20 cellular contexts compared by ENCODE assay signal in genomic region chr11:868802-869201, GRCh38. TPM values are rescaled to one million over a fixed set of nuclear protein-coding genes. Genes with fewer than 3 reads are reported as not detected.
DNase-seq lines count a peak whose midpoint lies in the region; ATAC-seq, FAIRE-seq and TF ChIP-seq lines count a peak whose summit lies in the region.
"Had no signal": no experiment of that assay in that cellular context is flagged by ENCODE, and none has a peak within 500 bp of the region (broad histone marks: within the 10 kb centered on the region; RNA-seq: fewer than 3 reads in every experiment).

No MANE protein-coding gene starts in this region.

- H3K4me1 ChIP-seq in mesenchymal stem cell (ENCODE audit: control insufficient read depth, insufficient read depth, low read depth, low read length) = peaks cover 29% of the 10 kb centered on the region

- no peak overlapping the region for H2BK5ac ChIP-seq in mesenchymal stem cell (ENCODE audit: low read depth, low read length, poor library complexity, severe bottlenecking)

- no peak overlapping the region for H4K8ac ChIP-seq in mesenchymal stem cell (ENCODE audit: low read length)

- H3K9me3 Mint-ChIP-seq in activated naive CD8-positive, alpha-beta T cell treated with anti-CD3 and anti-CD28 coated beads for 36 hours = no peaks in the 10 kb centered on the region
- H3K9me3 Mint-ChIP-seq in activated naive CD8-positive, alpha-beta T cell treated with anti-CD3 and anti-CD28 coated beads, Interleukin-2, amount 50 U/mL, for 24 hours = no peaks in the 10 kb centered on the region
- no peaks in the 10 kb centered on the region for H3K9me3 Mint-ChIP-seq in HFFc6
- H3K9me3 Mint-ChIP-seq: CD4-positive, CD25-positive, alpha-beta regulatory T cell; CD8-positive, alpha-beta memory T cell had no signal

- H3K9me3 ChIP-seq in mesenchymal stem cell (ENCODE audit: control insufficient read depth, low read length) = no peaks in the 10 kb centered on the region
- H3K9me3 ChIP-seq: BLaER1 treated with 17β-estradiol and CSF1 and Interleukin-3, amounts not matched to agents 10 nM and 100 nM had no signal

- no peak overlapping the region for H3K9ac ChIP-seq in mesenchymal stem cell (ENCODE audit: low read length)
- H3K9ac ChIP-seq: BLaER1 treated with 17β-estradiol and CSF1 and Interleukin-3, amounts not matched to agents 10 nM and 100 nM; GM23248 had no signal

- no peak overlapping the region for H3K4me2 ChIP-seq in mesenchymal stem cell (ENCODE audit: low read length, poor library complexity, severe bottlenecking)
- H3K4me2 ChIP-seq: BLaER1 treated with 17β-estradiol and CSF1 and Interleukin-3, amounts not matched to agents 10 nM and 100 nM had no signal

- H3K27me3 ChIP-seq in mesenchymal stem cell (ENCODE audit: control insufficient read depth in 1 of 2, insufficient read depth in 1 of 2, low read length in 2 of 2) = no peaks in the 10 kb centered on the region
- H3K27me3 ChIP-seq: BLaER1 treated with 17β-estradiol and CSF1 and Interleukin-3, amounts not matched to agents 10 nM and 100 nM had no signal

- no peak overlapping the region for H2AFZ ChIP-seq in mesenchymal stem cell (ENCODE audit: low read depth, low read length)
- H2AFZ ChIP-seq: GM23248 had no signal

- H3K36me3 Mint-ChIP-seq in activated naive CD8-positive, alpha-beta T cell treated with anti-CD3 and anti-CD28 coated beads for 36 hours = no peaks in the 10 kb centered on the region
- H3K36me3 Mint-ChIP-seq in activated naive CD8-positive, alpha-beta T cell treated with anti-CD3 and anti-CD28 coated beads, Interleukin-2, amount 50 U/mL, for 24 hours (ENCODE audit: low read depth) = peaks cover 4% of the 10 kb centered on the region
- H3K36me3 Mint-ChIP-seq in HFFc6 (ENCODE audit: low read depth) = no peaks in the 10 kb centered on the region; the same call in 1 of the 2 replicates

- FAIRE-seq in frontal cortex (lab: Jason Lieb, UNC) (no peak), GM12891 (lab: Jason Lieb, UNC) (no peak)
- FAIRE-seq: D721Med, G401.6, GM12892, GM18507, H54 had no signal

- H3K27ac ChIP-seq in mesenchymal stem cell (ENCODE audit: low read length, poor library complexity, severe bottlenecking) = no peak overlapping the region
- H3K27ac ChIP-seq: BLaER1 treated with 17β-estradiol and CSF1 and Interleukin-3, amounts not matched to agents 10 nM and 100 nM; GM23248 had no signal

- no peak overlapping the region for H3K4ac ChIP-seq in mesenchymal stem cell (ENCODE audit: low read depth in 1 of 2, low read length in 2 of 2)

- H2BK15ac ChIP-seq in mesenchymal stem cell (ENCODE audit: low read depth, poor library complexity, severe bottlenecking) = no peak overlapping the region

- no peak for TF ChIP-seq POLR2A in GM12891 (IDR thresholded peaks at IDR 0.05; ENCODE audit: low read depth, low read length)

- 89% methylated on average over 12 of the region's 12 CpGs for WGBS in mesenchymal stem cell

- H4K91ac ChIP-seq in mesenchymal stem cell (ENCODE audit: low read length) = peak overlapping the region; percentile 36

- H3K4me3 ChIP-seq in mesenchymal stem cell (ENCODE audit: insufficient read depth in 1 of 2, low read depth in 1 of 2, low read length in 2 of 2) = no peak overlapping the region
- H3K4me3 ChIP-seq: BLaER1 treated with 17β-estradiol and CSF1 and Interleukin-3, amounts not matched to agents 10 nM and 100 nM; GM23248 had no signal

- no peaks in the 10 kb centered on the region for H3K79me1 ChIP-seq in mesenchymal stem cell (replicated peaks; ENCODE audit: low read length, poor library complexity, severe bottlenecking)

- no peak overlapping the region for H3K4me3 Mint-ChIP-seq in activated naive CD8-positive, alpha-beta T cell treated with anti-CD3 and anti-CD28 coated beads for 36 hours
- H3K4me3 Mint-ChIP-seq in activated naive CD8-positive, alpha-beta T cell treated with anti-CD3 and anti-CD28 coated beads, Interleukin-2, amount 50 U/mL, for 24 hours = no peak overlapping the region
- no peak overlapping the region for H3K4me3 Mint-ChIP-seq in HFFc6
- H3K4me3 Mint-ChIP-seq: B cell; CD4-positive, CD25-positive, alpha-beta regulatory T cell; CD8-positive, alpha-beta memory T cell had no signal

- no peak for DNase-seq in activated naive CD8-positive, alpha-beta T cell treated with anti-CD3 and anti-CD28 coated beads for 36 hours
- no peak for DNase-seq in activated naive CD8-positive, alpha-beta T cell treated with anti-CD3 and anti-CD28 coated beads, Interleukin-2, amount 50 U/mL, for 24 hours
- DNase-seq in HFFc6 = no peak
- DNase-seq in mesenchymal stem cell = no peak
- DNase-seq in activated T-cell treated with anti-CD3 and anti-CD28 coated beads for 4 hours = no peak
- DNase-seq in frontal cortex (ENCODE audit: low spot score in 2 of 2) = no peak
- no peak for DNase-seq in GM12891 (ENCODE audit: insufficient read length, low spot score)
- DNase-seq: 8988T; CD4-positive, CD25-positive, alpha-beta regulatory T cell; CD8-positive, alpha-beta memory T cell; COR-L47; GM23248; HCEC 1CT had no signal

- no peak overlapping the region for H2BK120ac ChIP-seq in mesenchymal stem cell (ENCODE audit: low read depth, low read length)

- ATAC-seq in activated naive CD8-positive, alpha-beta T cell treated with anti-CD3 and anti-CD28 coated beads, Interleukin-2, amount 50 U/mL, for 24 hours = no peak

- no peaks in the 10 kb centered on the region for H3K4me1 Mint-ChIP-seq in activated naive CD8-positive, alpha-beta T cell treated with anti-CD3 and anti-CD28 coated beads for 36 hours
- H3K4me1 Mint-ChIP-seq in activated naive CD8-positive, alpha-beta T cell treated with anti-CD3 and anti-CD28 coated beads, Interleukin-2, amount 50 U/mL, for 24 hours = no peaks in the 10 kb centered on the region
- peaks cover 10% of the 10 kb centered on the region for H3K4me1 Mint-ChIP-seq in HFFc6 (ENCODE audit: low read depth)
- H3K4me1 Mint-ChIP-seq: B cell; CD8-positive, alpha-beta memory T cell had no signal

- no peaks in the 10 kb centered on the region for H3K27me3 Mint-ChIP-seq in activated naive CD8-positive, alpha-beta T cell treated with anti-CD3 and anti-CD28 coated beads for 36 hours
- no peaks in the 10 kb centered on the region for H3K27me3 Mint-ChIP-seq in activated naive CD8-positive, alpha-beta T cell treated with anti-CD3 and anti-CD28 coated beads, Interleukin-2, amount 50 U/mL, for 24 hours
- peaks cover 27% of the 10 kb centered on the region for H3K27me3 Mint-ChIP-seq in HFFc6 (ENCODE audit: insufficient read depth)
- H3K27me3 Mint-ChIP-seq: B cell; CD4-positive, CD25-positive, alpha-beta regulatory T cell; CD8-positive, alpha-beta memory T cell had no signal

- no peak overlapping the region for H2AK5ac ChIP-seq in mesenchymal stem cell (ENCODE audit: low read length, severe bottlenecking)

- no peak overlapping the region for H2BK12ac ChIP-seq in mesenchymal stem cell (ENCODE audit: low read length in 2 of 2)

- no peak for TF ChIP-seq CTCF in HFFc6 (IDR thresholded peaks at IDR 0.05)

- H3K36me3 ChIP-seq in mesenchymal stem cell (ENCODE audit: control insufficient read depth in 1 of 2, insufficient read depth in 2 of 2, low read depth in 1 of 2, low read length in 2 of 2) = peaks cover 35 to 64% of the 10 kb centered on the region in 2 experiments

- peak overlapping the region; percentile 54 for H3K27ac Mint-ChIP-seq in activated naive CD8-positive, alpha-beta T cell treated with anti-CD3 and anti-CD28 coated beads for 36 hours
- H3K27ac Mint-ChIP-seq in activated naive CD8-positive, alpha-beta T cell treated with anti-CD3 and anti-CD28 coated beads, Interleukin-2, amount 50 U/mL, for 24 hours = no peak overlapping the region
- H3K27ac Mint-ChIP-seq in HFFc6 = peak overlapping the region; percentile 30; the same call in 1 of the 2 replicates
- H3K27ac Mint-ChIP-seq: B cell; CD4-positive, CD25-positive, alpha-beta regulatory T cell; CD8-positive, alpha-beta memory T cell had no signal

- no peak overlapping the region for H3K18ac ChIP-seq in mesenchymal stem cell (ENCODE audit: low read depth in 1 of 2, low read length in 2 of 2)

- H3K14ac ChIP-seq in mesenchymal stem cell (ENCODE audit: low read length in 2 of 2) = no peak overlapping the region

- no peak overlapping the region for H3K23ac ChIP-seq in mesenchymal stem cell (ENCODE audit: low read length in 2 of 2)

TF ChIP-seq in GM12891, 5 proteins besides CTCF, POLR2A, EP300 and RAD21 (continues in another document):
- no peak for TF ChIP-seq POU2F2 (IDR thresholded peaks at IDR 0.05; ENCODE audit: low read depth, low read length)

RNA-seq across cellular contexts. Expression of gene TSPAN4, which starts 26.1 kb away (rescaled TPM):
- total RNA-seq in activated naive CD8-positive, alpha-beta T cell treated with anti-CD3 and anti-CD28 coated beads for 36 hours = 10 to 100 TPM; 12.8 to 16.2 TPM
- 100 to 1,000 TPM; 193 to 267 (median 212) TPM for total RNA-seq in HFFc6 (2021; fragmentation: NEBNext Ultra II Directional; extraction: Animal tissue kit (Norgen Biotek cat#: 25700))
- polyA plus RNA-seq in mesenchymal stem cell (2013, experiment 1 of 2) = 121 TPM
- 117 TPM for polyA plus RNA-seq in mesenchymal stem cell (2013, experiment 2 of 2)
- 14.3 TPM for total RNA-seq in frontal cortex
- polyA plus RNA-seq in GM12891 (2012; ENCODE audit: low read depth, missing spikeins) = 5.6 TPM

RNA-seq across cellular contexts. Expression of gene POLR2L, which starts 26.5 kb away (rescaled TPM):
- 100 to 1,000 TPM; 121 to 134 TPM for total RNA-seq in activated naive CD8-positive, alpha-beta T cell treated with anti-CD3 and anti-CD28 coated beads for 36 hours
- total RNA-seq in HFFc6 (2021; fragmentation: NEBNext Ultra II Directional; extraction: Animal tissue kit (Norgen Biotek cat#: 25700)) = 100 to 1,000 TPM; 439 to 504 (median 478) TPM
- polyA plus RNA-seq in mesenchymal stem cell (2013, experiment 1 of 2) = 439 TPM
- polyA plus RNA-seq in mesenchymal stem cell (2013, experiment 2 of 2) = 458 TPM
- total RNA-seq in frontal cortex = 17.5 TPM
- 195 TPM for polyA plus RNA-seq in GM12891 (2012; ENCODE audit: low read depth, missing spikeins)

RNA-seq across cellular contexts. Expression of gene CD151, which starts 36.0 kb away (rescaled TPM):
- total RNA-seq in activated naive CD8-positive, alpha-beta T cell treated with anti-CD3 and anti-CD28 coated beads for 36 hours = 10 to 100 TPM; 47.3 to 51.1 TPM
- 1,000 to 10,000 TPM in 1 of 6 experiments, 100 to 1,000 TPM in 5; 719 to 1,001 (median 755) TPM for total RNA-seq in HFFc6 (2021; fragmentation: NEBNext Ultra II Directional; extraction: Animal tissue kit (Norgen Biotek cat#: 25700))
- polyA plus RNA-seq in mesenchymal stem cell (2013, experiment 1 of 2) = 315 TPM
- polyA plus RNA-seq in mesenchymal stem cell (2013, experiment 2 of 2) = 301 TPM
- total RNA-seq in frontal cortex = 34.6 TPM
- 11.5 TPM for polyA plus RNA-seq in GM12891 (2012; ENCODE audit: low read depth, missing spikeins)

RNA-seq across cellular contexts. Expression of gene CRACR2B, which starts 41.1 kb away (rescaled TPM):
- 1 to 10 TPM in 1 of 2 experiments, under 1 TPM in 1; 0.76 to 1.1 TPM for total RNA-seq in activated naive CD8-positive, alpha-beta T cell treated with anti-CD3 and anti-CD28 coated beads for 36 hours
- total RNA-seq in HFFc6 (2021; fragmentation: NEBNext Ultra II Directional; extraction: Animal tissue kit (Norgen Biotek cat#: 25700)) = 1 to 10 TPM in 4 of 6 experiments, under 1 TPM in 2; 0.63 to 2.2 (median 1.2) TPM
- 0.58 TPM for polyA plus RNA-seq in mesenchymal stem cell (2013, experiment 1 of 2)
- polyA plus RNA-seq in mesenchymal stem cell (2013, experiment 2 of 2) = 0.34 TPM
- 0.82 TPM for total RNA-seq in frontal cortex
- 3.6 TPM for polyA plus RNA-seq in GM12891 (2012; ENCODE audit: low read depth, missing spikeins)
- polyA plus RNA-seq: CD8-positive, alpha-beta memory T cell had no signal

RNA-seq across cellular contexts. Expression of gene CHID1, which starts 41.8 kb away (rescaled TPM):
- total RNA-seq in activated naive CD8-positive, alpha-beta T cell treated with anti-CD3 and anti-CD28 coated beads for 36 hours = 10 to 100 TPM; 73.1 to 81.6 TPM
- total RNA-seq in HFFc6 (2021; fragmentation: NEBNext Ultra II Directional; extraction: Animal tissue kit (Norgen Biotek cat#: 25700)) = 100 to 1,000 TPM; 116 to 145 (median 133) TPM
- 67.7 TPM for polyA plus RNA-seq in mesenchymal stem cell (2013, experiment 1 of 2)
- 65.9 TPM for polyA plus RNA-seq in mesenchymal stem cell (2013, experiment 2 of 2)
- 17.5 TPM for total RNA-seq in frontal cortex
- 31.2 TPM for polyA plus RNA-seq in GM12891 (2012; ENCODE audit: low read depth, missing spikeins)

Comparison
In these comparisons a context has a peak if more than half of its experiments do, and no peak if none do; other contexts are left out.
1. RNA of gene TSPAN4, which starts 26.1 kb away (total RNA-seq): 193 to 267 TPM in HFFc6; 12.8 to 16.2 TPM in activated naive CD8-positive, alpha-beta T cell treated with anti-CD3 and anti-CD28 coated beads for 36 hours and 14.3 TPM in frontal cortex (single experiment); every median in the first group is over 10 times any median in the second.
2. RNA of gene CD151, which starts 36.0 kb away (total RNA-seq): 719 to 1,001 TPM in HFFc6; 47.3 to 51.1 TPM in activated naive CD8-positive, alpha-beta T cell treated with anti-CD3 and anti-CD28 coated beads for 36 hours and 34.6 TPM in frontal cortex (single experiment); every median in the first group is over 10 times any median in the second.